In genomic region chr15:54594115-54594514, GRCh38 we compare ENCODE assay signal across 31 cellular contexts.
A peak's percentile ranks its signal among the peaks of the same experiment; 100 is the strongest.
DNase-seq lines count a peak whose midpoint lies in the region; ATAC-seq and TF ChIP-seq lines count a peak whose summit lies in the region.
"Had no signal": no experiment of that assay in that cellular context is flagged by ENCODE, and none has a peak within 500 bp of the region (broad histone marks: within the 10 kb centered on the region; RNA-seq: fewer than 3 reads in every experiment).

No MANE protein-coding gene starts in this region.

- H3K27me3 Mint-ChIP-seq in activated CD4-positive, alpha-beta T cell treated with anti-CD3 and anti-CD28 coated beads for 36 hours = peaks cover 2% of the 10 kb centered on the region
- no peaks in the 10 kb centered on the region for H3K27me3 Mint-ChIP-seq in activated CD4-positive, alpha-beta T cell treated with anti-CD3 and anti-CD28 coated beads, Interleukin-2, amount 10 ng/mL, durations not matched to agents 24 days and 14 days
- peaks cover 12% of the 10 kb centered on the region for H3K27me3 Mint-ChIP-seq in WTC11 (ENCODE audit: low read depth)
- H3K27me3 Mint-ChIP-seq: activated B cell treated with CpG ODN at 0.5 μM for 24 hours, B cell, type B pancreatic cell had no signal

- H3K4me3 ChIP-seq in DND-41 (ENCODE audit: low read depth in 1 of 2, low read length in 2 of 2) = no peak overlapping the region
- H3K4me3 ChIP-seq in Loucy (ENCODE audit: low read length, poor library complexity, severe bottlenecking) = no peak overlapping the region
- H3K4me3 ChIP-seq: A549, esophagus muscularis mucosa, GM23248, K562, MG63, ovary, PC-9 had no signal

- no peak overlapping the region for H3K27ac Mint-ChIP-seq in activated CD4-positive, alpha-beta T cell treated with anti-CD3 and anti-CD28 coated beads for 36 hours
- H3K27ac Mint-ChIP-seq in activated CD4-positive, alpha-beta T cell treated with anti-CD3 and anti-CD28 coated beads, Interleukin-2, amount 10 ng/mL, durations not matched to agents 24 days and 14 days = no peak overlapping the region
- H3K27ac Mint-ChIP-seq in WTC11 = no peak overlapping the region
- H3K27ac Mint-ChIP-seq: activated B cell treated with CpG ODN at 0.5 μM for 24 hours; activated naive CD8-positive, alpha-beta T cell treated with anti-CD3 and anti-CD28 coated beads, Interleukin-2, amount 50 U/mL, for 24 hours; B cell; effector memory CD8-positive, alpha-beta T cell; nephron progenitor cell; type B pancreatic cell had no signal

- H3K4me1 Mint-ChIP-seq in activated CD4-positive, alpha-beta T cell treated with anti-CD3 and anti-CD28 coated beads for 36 hours = no peaks in the 10 kb centered on the region
- H3K4me1 Mint-ChIP-seq in activated CD4-positive, alpha-beta T cell treated with anti-CD3 and anti-CD28 coated beads, Interleukin-2, amount 10 ng/mL, durations not matched to agents 24 days and 14 days = no peaks in the 10 kb centered on the region
- no peaks in the 10 kb centered on the region for H3K4me1 Mint-ChIP-seq in WTC11
- H3K4me1 Mint-ChIP-seq: activated B cell treated with CpG ODN at 0.5 μM for 24 hours; activated naive CD8-positive, alpha-beta T cell treated with anti-CD3 and anti-CD28 coated beads, Interleukin-2, amount 50 U/mL, for 24 hours; B cell; nephron progenitor cell had no signal

- H4K20me1 ChIP-seq in DND-41 (ENCODE audit: insufficient read depth, low read length) (no peaks in the 10 kb centered on the region), Loucy (ENCODE audit: insufficient read depth, low read length, poor library complexity, severe bottlenecking) (no peaks in the 10 kb centered on the region)

- H3K36me3 ChIP-seq in DND-41 (ENCODE audit: insufficient read depth, low read length) (no peaks in the 10 kb centered on the region), Loucy (ENCODE audit: insufficient read depth, low read length) (no peaks in the 10 kb centered on the region)
- H3K36me3 ChIP-seq: esophagus muscularis mucosa, MG63, ovary had no signal

- peaks cover 2% of the 10 kb centered on the region for H3K9me3 Mint-ChIP-seq in activated CD4-positive, alpha-beta T cell treated with anti-CD3 and anti-CD28 coated beads for 36 hours (ENCODE audit: low read depth)
- H3K9me3 Mint-ChIP-seq in activated CD4-positive, alpha-beta T cell treated with anti-CD3 and anti-CD28 coated beads, Interleukin-2, amount 10 ng/mL, durations not matched to agents 24 days and 14 days = no peaks in the 10 kb centered on the region
- peaks cover 60% of the 10 kb centered on the region for H3K9me3 Mint-ChIP-seq in WTC11

- CTCF ChIA-PET in activated CD4-positive, alpha-beta T cell treated with anti-CD3 and anti-CD28 coated beads for 36 hours (lab: Charles Lee) = no interaction called here
- CTCF ChIA-PET in WTC11 (lab: Charles Lee) = interaction anchor here (0.6 to 1.3 kb wide), 10 partner anchors 9 to 574 kb away, joined by 3 to 7 read pairs (median 4); no protein-coding TSS in a partner anchor

- peak; percentile 13 for DNase-seq in activated CD4-positive, alpha-beta T cell treated with anti-CD3 and anti-CD28 coated beads for 36 hours
- DNase-seq in activated CD4-positive, alpha-beta T cell treated with anti-CD3 and anti-CD28 coated beads, Interleukin-2, amount 10 ng/mL, durations not matched to agents 24 days and 14 days = no peak
- DNase-seq in DND-41 = no peak
- peak; percentile 17 for DNase-seq in WTC11 (ENCODE audit: low spot score)
- DNase-seq in activated T-cell treated with anti-CD3 and anti-CD28 coated beads, Interleukin-2, amount 50 U/mL, for 1 hour = no peak
- DNase-seq: activated B cell treated with CpG ODN at 0.5 μM for 24 hours; activated effector memory CD4-positive, alpha-beta T cell treated with anti-CD3 and anti-CD28 coated beads, Interleukin-2, amount 50 U/mL, for 16 hours; activated naive CD8-positive, alpha-beta T cell treated with anti-CD3 and anti-CD28 coated beads, Interleukin-2, amount 50 U/mL, for 24 hours; caudate nucleus; cortex of kidney; effector memory CD8-positive, alpha-beta T cell; foreskin keratinocyte; GM23248; MG63; NCI-H1436; nephron progenitor cell; ovary; PC-9; Right ventricle myocardium superior; small intestine; stimulated activated CD4-positive, alpha-beta T cell treated with anti-CD3 and anti-CD28 coated beads, Interleukin-1b, Interleukin-23, amount 100 ng/mL, for 48 hours; SW 1271; T-helper 9 cell had no signal

- H3K27ac ChIP-seq in DND-41 (ENCODE audit: low read length) = no peak overlapping the region
- H3K27ac ChIP-seq: A549, esophagus muscularis mucosa, foreskin keratinocyte, GM23248, ovary, PC-9 had no signal

- no peaks in the 10 kb centered on the region for H3K4me1 ChIP-seq in DND-41 (ENCODE audit: insufficient read depth, low read length)
- H3K4me1 ChIP-seq in Loucy (ENCODE audit: insufficient read depth, low read length, poor library complexity, severe bottlenecking) = no peaks in the 10 kb centered on the region
- H3K4me1 ChIP-seq: A549, esophagus muscularis mucosa, foreskin keratinocyte had no signal

- no peaks in the 10 kb centered on the region for H3K79me2 ChIP-seq in DND-41 (ENCODE audit: insufficient read depth, low read length)
- H3K79me2 ChIP-seq in Loucy (ENCODE audit: insufficient read depth, low read length) = no peaks in the 10 kb centered on the region

- H3K36me3 Mint-ChIP-seq in activated CD4-positive, alpha-beta T cell treated with anti-CD3 and anti-CD28 coated beads for 36 hours (ENCODE audit: low read depth) = no peaks in the 10 kb centered on the region
- H3K36me3 Mint-ChIP-seq in activated CD4-positive, alpha-beta T cell treated with anti-CD3 and anti-CD28 coated beads, Interleukin-2, amount 10 ng/mL, durations not matched to agents 24 days and 14 days (ENCODE audit: low read depth) = no peaks in the 10 kb centered on the region
- peaks cover 6% of the 10 kb centered on the region for H3K36me3 Mint-ChIP-seq in WTC11

- H3K9me3 ChIP-seq in DND-41 (ENCODE audit: insufficient read depth, low read length, severe bottlenecking) (no peaks in the 10 kb centered on the region), Loucy (ENCODE audit: insufficient read depth, low read depth, low read length) (no peaks in the 10 kb centered on the region)
- H3K9me3 ChIP-seq: A549, esophagus muscularis mucosa, MG63, ovary had no signal

- H3K4me3 Mint-ChIP-seq in activated CD4-positive, alpha-beta T cell treated with anti-CD3 and anti-CD28 coated beads for 36 hours = no peak overlapping the region
- no peak overlapping the region for H3K4me3 Mint-ChIP-seq in activated CD4-positive, alpha-beta T cell treated with anti-CD3 and anti-CD28 coated beads, Interleukin-2, amount 10 ng/mL, durations not matched to agents 24 days and 14 days
- no peak overlapping the region for H3K4me3 Mint-ChIP-seq in WTC11
- H3K4me3 Mint-ChIP-seq: activated B cell treated with CpG ODN at 0.5 μM for 24 hours; activated naive CD8-positive, alpha-beta T cell treated with anti-CD3 and anti-CD28 coated beads, Interleukin-2, amount 50 U/mL, for 24 hours; B cell; effector memory CD8-positive, alpha-beta T cell; nephron progenitor cell; type B pancreatic cell had no signal

- no peak overlapping the region for H3K4me2 ChIP-seq in DND-41 (ENCODE audit: insufficient read depth, low read length)
- H3K4me2 ChIP-seq in Loucy (ENCODE audit: low read depth, low read length, poor library complexity, severe bottlenecking) = no peak overlapping the region
- H3K4me2 ChIP-seq: A549, PC-9 had no signal

- no peaks in the 10 kb centered on the region for H3K27me3 ChIP-seq in DND-41 (ENCODE audit: insufficient read depth, low read length, poor library complexity)
- H3K27me3 ChIP-seq in Loucy (ENCODE audit: insufficient read depth, low read length, poor library complexity, severe bottlenecking) = no peaks in the 10 kb centered on the region
- H3K27me3 ChIP-seq: esophagus muscularis mucosa, foreskin keratinocyte, MG63, ovary had no signal

- H2AFZ ChIP-seq in DND-41 (ENCODE audit: low read depth, low read length) = no peak overlapping the region
- no peak overlapping the region for H2AFZ ChIP-seq in Loucy (ENCODE audit: low read length)
- H2AFZ ChIP-seq: GM23248, PC-9 had no signal

- intact Hi-C loops in activated CD4-positive, alpha-beta T cell treated with anti-CD3 and anti-CD28 coated beads for 36 hours (cut with DNase I, micrococcal nuclease) = loop anchor here in 1 of 2 experiments (10.0 kb wide), 1 partner anchor 511 kb away; no protein-coding TSS in a partner anchor
- intact Hi-C loops in activated CD4-positive, alpha-beta T cell treated with anti-CD3 and anti-CD28 coated beads, Interleukin-2, amount 10 ng/mL, durations not matched to agents 24 days and 14 days (cut with micrococcal nuclease) = no loop called here

- H3K9ac ChIP-seq in DND-41 (ENCODE audit: low read depth, low read length) (no peak overlapping the region), Loucy (ENCODE audit: low read depth, low read length, poor library complexity, severe bottlenecking) (no peak overlapping the region)
- H3K9ac ChIP-seq: GM23248 had no signal

- POLR2A ChIA-PET in activated CD4-positive, alpha-beta T cell treated with anti-CD3 and anti-CD28 coated beads for 36 hours (lab: Charles Lee) = no interaction called here
- POLR2A ChIA-PET in WTC11 (lab: Charles Lee) = no interaction called here

- no peaks in the 10 kb centered on the region for H3K9me2 ChIP-seq in Loucy (replicated peaks; ENCODE audit: low read depth, low read length)

- no peaks in the 10 kb centered on the region for H3F3A ChIP-seq in Loucy (ENCODE audit: low read depth)

- TF ChIP-seq CTCF in DND-41 (IDR thresholded peaks at IDR 0.05; ENCODE audit: borderline replicate concordance, extremely low read depth, low read length, poor library complexity, severe bottlenecking) (peak; percentile 5), Loucy (conservative IDR thresholded peaks at IDR 0.05; ENCODE audit: low read length) (peak; percentile 50), WTC11 (IDR thresholded peaks at IDR 0.05) (no peak)

- no peak for ATAC-seq in activated CD4-positive, alpha-beta T cell treated with anti-CD3 and anti-CD28 coated beads for 36 hours
- ATAC-seq in DND-41 (ENCODE audit: insufficient read depth, low read depth) (no peak), WTC11 (peak; percentile 47), HG03280 (IDR thresholded peaks at IDR 0.05; ENCODE audit: unreplicated experiment) (no peak), GM19324 (IDR thresholded peaks at IDR 0.05; ENCODE audit: low FRiP score, unreplicated experiment) (no peak)
- ATAC-seq: A549; activated naive CD8-positive, alpha-beta T cell treated with anti-CD3 and anti-CD28 coated beads, Interleukin-2, amount 50 U/mL, for 24 hours; effector memory CD8-positive, alpha-beta T cell; foreskin keratinocyte; K562 had no signal

TF ChIP-seq in WTC11, 78 proteins besides CTCF, POLR2A, EP300 and RAD21 (continues in another document):
- TF ChIP-seq SMAD3 (CRISPR knock-in tag; IDR thresholded peaks at IDR 0.05; ENCODE audit: borderline replicate concordance) = no peak
- no peak for TF ChIP-seq ZNF423 (CRISPR knock-in tag; IDR thresholded peaks at IDR 0.05)
- no peak for TF ChIP-seq SOX15 (CRISPR knock-in tag; IDR thresholded peaks at IDR 0.05)
- TF ChIP-seq ATF3 (CRISPR knock-in tag; conservative IDR thresholded peaks at IDR 0.05) = no peak
- TF ChIP-seq ZNF263 (CRISPR knock-in tag; IDR thresholded peaks at IDR 0.05; ENCODE audit: low read depth) = no peak

Comparison
In these comparisons a context has a peak if more than half of its experiments do, and no peak if none do; other contexts are left out.
1. DNase-seq: peak in activated CD4-positive, alpha-beta T cell treated with anti-CD3 and anti-CD28 coated beads for 36 hours (single experiment) and WTC11 (single experiment); none in activated CD4-positive, alpha-beta T cell treated with anti-CD3 and anti-CD28 coated beads, Interleukin-2, amount 10 ng/mL, durations not matched to agents 24 days and 14 days (single experiment), DND-41 (single experiment) and activated T-cell treated with anti-CD3 and anti-CD28 coated beads, Interleukin-2, amount 50 U/mL, for 1 hour (single experiment).